Comparison of ENCODE assay signal across 18 cellular contexts in the genomic region with DNA sequence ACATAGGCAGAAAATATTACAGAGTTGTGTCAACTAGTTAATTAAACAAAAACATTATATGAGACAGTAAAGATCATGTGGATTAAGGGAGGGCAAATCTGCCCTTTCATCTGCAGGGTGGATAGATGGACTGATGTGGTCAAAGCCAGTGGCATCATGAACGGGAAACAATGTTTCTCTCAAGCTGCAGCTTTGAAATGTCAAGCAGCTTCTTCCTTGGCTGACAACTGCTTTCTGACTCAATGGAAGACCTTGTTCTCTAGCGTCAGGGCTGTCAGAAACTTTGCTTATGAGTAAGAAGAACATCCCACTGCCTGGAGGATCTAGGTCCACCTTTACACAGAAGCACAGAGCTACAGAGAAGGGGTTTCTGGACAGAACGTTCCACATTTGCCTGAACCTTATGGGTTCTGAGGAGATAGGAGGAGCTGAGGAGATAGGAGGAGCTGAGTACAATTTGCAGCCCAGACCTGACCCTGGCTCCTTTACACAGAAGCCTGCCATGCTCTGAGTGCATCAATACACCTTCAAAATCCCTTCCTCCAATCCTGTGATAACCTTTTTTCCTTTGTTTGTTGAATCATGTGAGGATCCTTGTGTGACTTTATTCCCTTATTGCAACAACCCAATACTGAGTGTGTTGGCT. TPM values are rescaled to one million over a fixed set of nuclear protein-coding genes. Genes with fewer than 3 reads are reported as not detected.
"Had no signal": no experiment of that assay in that cellular context is flagged by ENCODE, and none has a peak within 500 bp of the region (broad histone marks: within the 10 kb centered on the region; RNA-seq: fewer than 3 reads in every experiment).

No MANE protein-coding gene starts in this region.

- H3K4me3 Mint-ChIP-seq: activated naive CD8-positive, alpha-beta T cell treated with anti-CD3 and anti-CD28 coated beads, Interleukin-2, amount 10 ng/mL, durations not matched to agents 7 days and 5 days; nephron had no signal

- H3K36me3 ChIP-seq: brain microvascular endothelial cell, gastrocnemius medialis, heart right ventricle had no signal

- H3K9me3 Mint-ChIP-seq: activated naive CD8-positive, alpha-beta T cell treated with anti-CD3 and anti-CD28 coated beads, Interleukin-2, amount 10 ng/mL, durations not matched to agents 7 days and 5 days; nephron had no signal

- H3K4me1 Mint-ChIP-seq: activated naive CD8-positive, alpha-beta T cell treated with anti-CD3 and anti-CD28 coated beads, Interleukin-2, amount 10 ng/mL, durations not matched to agents 7 days and 5 days; nephron had no signal

- H3K27me3 ChIP-seq: brain microvascular endothelial cell had no signal

- H3K27me3 Mint-ChIP-seq: activated naive CD8-positive, alpha-beta T cell treated with anti-CD3 and anti-CD28 coated beads, Interleukin-2, amount 10 ng/mL, durations not matched to agents 7 days and 5 days had no signal

- H3K9me3 ChIP-seq: gastrocnemius medialis, heart right ventricle had no signal

- H3K4me3 ChIP-seq: gastrocnemius medialis, heart right ventricle, skin epidermis had no signal

- H3K27ac Mint-ChIP-seq: activated naive CD8-positive, alpha-beta T cell treated with anti-CD3 and anti-CD28 coated beads, Interleukin-2, amount 10 ng/mL, durations not matched to agents 7 days and 5 days; nephron; progenitor cell of endocrine pancreas had no signal

- H3K27ac ChIP-seq: brain microvascular endothelial cell, gastrocnemius medialis, heart right ventricle, skin epidermis had no signal

- H3K4me1 ChIP-seq: gastrocnemius medialis, heart right ventricle had no signal

- H3K36me3 Mint-ChIP-seq: activated naive CD8-positive, alpha-beta T cell treated with anti-CD3 and anti-CD28 coated beads, Interleukin-2, amount 10 ng/mL, durations not matched to agents 7 days and 5 days had no signal

- ATAC-seq: gastrocnemius medialis, heart right ventricle, right cardiac atrium had no signal

- DNase-seq: activated effector memory CD4-positive, alpha-beta T cell treated with Interleukin-2 at 50 U/mL for 16 hours; activated naive CD8-positive, alpha-beta T cell treated with anti-CD3 and anti-CD28 coated beads, Interleukin-2, amount 10 ng/mL, durations not matched to agents 7 days and 5 days; anterior cingulate cortex; brain microvascular endothelial cell; effector CD8-positive, alpha-beta T cell; gastrocnemius medialis; heart right ventricle; nucleus accumbens; right cardiac atrium; stimulated activated CD4-positive, alpha-beta T cell treated with anti-CD3 and anti-CD28 coated beads, Interleukin-15, amount 100 ng/mL, for 24 hours; stimulated activated CD4-positive, alpha-beta T cell treated with anti-CD3 and anti-CD28 coated beads, Interleukin-4, amount 100 ng/mL, for 24 hours; trophoblast cell had no signal

RNA-seq across cellular contexts. Expression of a gene that starts 6.1 kb away (rescaled TPM):
- total RNA-seq: activated naive CD8-positive, alpha-beta T cell treated with anti-CD3 and anti-CD28 coated beads, Interleukin-2, amount 10 ng/mL, durations not matched to agents 7 days and 5 days; fibroblast of lung; gastrocnemius medialis; heart right ventricle; lower leg skin; mesenteric fat pad; progenitor cell of endocrine pancreas; right cardiac atrium had no signal

RNA-seq across cellular contexts. Expression of a gene that starts 47.0 kb away (rescaled TPM):
- total RNA-seq: activated naive CD8-positive, alpha-beta T cell treated with anti-CD3 and anti-CD28 coated beads, Interleukin-2, amount 10 ng/mL, durations not matched to agents 7 days and 5 days; fibroblast of lung; gastrocnemius medialis; lower leg skin; mesenteric fat pad; progenitor cell of endocrine pancreas; right cardiac atrium had no signal
